Comparison of ENCODE assay signal across 25 cellular contexts in the genomic region with DNA sequence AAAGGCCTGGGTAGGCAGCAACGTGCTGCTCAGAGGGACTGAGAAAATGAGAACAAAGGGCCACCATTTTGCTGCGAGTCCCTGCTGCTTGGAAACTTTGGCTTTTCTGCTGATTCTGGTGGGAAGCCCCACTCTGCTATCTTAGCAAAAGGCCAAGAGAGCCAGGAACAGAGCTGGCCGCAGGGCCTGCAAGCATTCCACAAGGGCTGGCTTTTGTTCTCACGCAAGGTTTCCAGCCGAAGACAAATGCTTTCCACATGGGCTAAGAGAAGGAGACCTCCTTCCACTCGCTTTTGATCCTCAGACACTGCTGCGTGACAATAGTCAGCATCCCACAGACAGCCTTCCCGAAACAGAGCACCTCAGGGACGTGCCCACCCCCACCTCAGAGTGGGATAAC.
DNase-seq lines count a peak whose midpoint lies in the region; ATAC-seq and TF ChIP-seq lines count a peak whose summit lies in the region.
"Had no signal": no experiment of that assay in that cellular context is flagged by ENCODE, and none has a peak within 500 bp of the region (broad histone marks: within the 10 kb centered on the region; RNA-seq: fewer than 3 reads in every experiment).

No MANE protein-coding gene starts in this region.

- CTCF ChIA-PET in GM10248 (lab: Yijun Ruan, JAX), result interaction anchor here (0.9 kb wide), 1 partner anchor 16 kb away, joined by 3 read pairs; no protein-coding TSS in a partner anchor

- no peak overlapping the region for H3K4me3 ChIP-seq in foreskin fibroblast (ENCODE audit: low read depth in 1 of 2, low read length in 2 of 2)
- H3K4me3 ChIP-seq: ovary, testis had no signal

- POLR2A ChIA-PET in GM10248 (lab: Yijun Ruan, JAX), result no interaction called here

- TF ChIP-seq CTCF in foreskin fibroblast (IDR thresholded peaks at IDR 0.05; ENCODE audit: low read depth, low read length) (no peak), GM10248 (IDR thresholded peaks at IDR 0.05; ENCODE audit: control extremely low read depth, extremely low read depth, low read depth, missing control alignments) (no peak)

- peak; percentile 74 for DNase-seq in GM03348 (ENCODE audit: low spot score)
- DNase-seq in amniotic stem cell (lab: John Stamatoyannopoulos, UW), result peak; percentile 54
- peak; percentile 65 to 85 for DNase-seq in foreskin fibroblast
- DNase-seq in ureter (ENCODE audit: low spot score), result peak; percentile 28
- no peak for DNase-seq in NCI-H1930 (lab: John Stamatoyannopoulos, UW)
- no peak for DNase-seq in GM10248 (ENCODE audit: extremely low spot score)
- DNase-seq: activated CD4-positive, alpha-beta T cell treated with anti-CD3 and anti-CD28 coated beads for 4 hours; activated naive CD4-positive, alpha-beta T cell treated with Interleukin-2 at 50 U/mL for 16 hours; activated T-cell treated with anti-CD3 and anti-CD28 coated beads, Interleukin-2, amount 50 U/mL, for 48 hours; CD8-positive, alpha-beta T cell; dermis blood vessel endothelial cell; DMS79; head of caudate nucleus; mesendoderm; naive thymus-derived CD4-positive, alpha-beta T cell; NCI-H1105; NCI-H2029 treated with DMSO at 0.1 percent for 48 hours; NCI-H226; NCI-H774; ovary; stimulated activated CD4-positive, alpha-beta T cell treated with anti-CD3 and anti-CD28 coated beads, Interleukin-12 subunit alpha, Interleukin-12 subunit beta, amount 100 ng/mL, for 4 hours; stimulated activated CD4-positive, alpha-beta T cell treated with anti-CD3 and anti-CD28 coated beads, Interleukin-4, amount 100 ng/mL, for 24 hours; stimulated activated naive B cell treated with anti-CD40 and anti-IgM and Interleukin-4, amounts not matched to agents 10 μg/mL and 1 μg/mL and 100 μg/mL, for 72 hours; testis had no signal

- no peak for ATAC-seq in GM19351 (IDR thresholded peaks at IDR 0.05; ENCODE audit: unreplicated experiment)
- ATAC-seq: CD8-positive, alpha-beta T cell; naive thymus-derived CD4-positive, alpha-beta T cell; stimulated activated naive B cell treated with anti-CD40 and anti-IgM and Interleukin-4, amounts not matched to agents 10 μg/mL and 1 μg/mL and 100 μg/mL, for 72 hours had no signal

Comparison
In these comparisons a context has a peak if more than half of its experiments do, and no peak if none do; other contexts are left out.
1. DNase-seq: peak in GM03348 (single experiment), amniotic stem cell (single experiment), foreskin fibroblast (2 of 2) and ureter (single experiment); none in NCI-H1930 (0 of 2) and GM10248 (single experiment).